Comparison of ENCODE assay signal across 24 cellular contexts in genomic region chr5:39650234-39650816, GRCh38.
A peak's percentile ranks its signal among the peaks of the same experiment; 100 is the strongest.
DNase-seq lines count a peak whose midpoint lies in the region; ATAC-seq, FAIRE-seq and TF ChIP-seq lines count a peak whose summit lies in the region.
"Had no signal": no experiment of that assay in that cellular context is flagged by ENCODE, and none has a peak within 500 bp of the region (broad histone marks: within the 10 kb centered on the region; RNA-seq: fewer than 3 reads in every experiment).

No MANE protein-coding gene starts in this region.

- no peaks in the 10 kb centered on the region for H3K9me3 ChIP-seq in astrocyte (ENCODE audit: insufficient read depth, low read depth, low read length)
- H3K9me3 ChIP-seq: esophagus squamous epithelium, mucosa of descending colon, thyroid gland had no signal

- intact Hi-C loops in CD14-positive monocyte (cut with micrococcal nuclease): no loop called here

- H3K27me3 Mint-ChIP-seq in activated T-cell treated with anti-CD3 and anti-CD28 coated beads, Interleukin-2, amount 50 U/mL, for 24 hours: peaks cover 27% of the 10 kb centered on the region
- H3K27me3 Mint-ChIP-seq in astrocyte (ENCODE audit: low read depth, unreplicated experiment) (no peaks in the 10 kb centered on the region), CD14-positive monocyte (ENCODE audit: low read depth in 3 of 3) (peaks cover 0 to 4% (median 2%) of the 10 kb centered on the region in 3 donors)
- H3K27me3 Mint-ChIP-seq: activated B cell treated with CpG ODN at 0.5 μM for 24 hours; stimulated activated memory B cell treated with anti-CD40 and anti-IgM and Interleukin-4, amounts not matched to agents 10 μg/mL and 1 μg/mL and 100 μg/mL, for 72 hours had no signal

- H3K4me3 Mint-ChIP-seq in activated T-cell treated with anti-CD3 and anti-CD28 coated beads, Interleukin-2, amount 50 U/mL, for 24 hours: no peak overlapping the region
- H3K4me3 Mint-ChIP-seq in astrocyte (ENCODE audit: unreplicated experiment): no peak overlapping the region
- no peak overlapping the region for H3K4me3 Mint-ChIP-seq in stimulated activated effector memory CD8-positive, alpha-beta T cell treated with anti-CD3 and anti-CD28 coated beads, Interleukin-12 subunit alpha, Interleukin-12 subunit beta, amount 100 ng/mL, for 72 hours
- no peak overlapping the region for H3K4me3 Mint-ChIP-seq in CD14-positive monocyte
- H3K4me3 Mint-ChIP-seq: activated B cell treated with CpG ODN at 0.5 μM for 24 hours; CD8-positive, alpha-beta T cell; central memory CD8-positive, alpha-beta T cell; stimulated activated memory B cell treated with anti-CD40 and anti-IgM and Interleukin-4, amounts not matched to agents 10 μg/mL and 1 μg/mL and 100 μg/mL, for 72 hours; T-helper 1 cell treated with Interleukin-12 subunit alpha and Interleukin-12 subunit beta and Interleukin-4 antibody, amounts not matched to agents 30 μg/mL and 1 μg/mL, for 36 hours had no signal

- no peak overlapping the region for H2AFZ ChIP-seq in astrocyte (ENCODE audit: low read depth, low read length)
- H2AFZ ChIP-seq: GM23248 had no signal

- H3K4me2 ChIP-seq in astrocyte (ENCODE audit: low read length): no peak overlapping the region

- no peaks in the 10 kb centered on the region for H3K36me3 Mint-ChIP-seq in activated T-cell treated with anti-CD3 and anti-CD28 coated beads, Interleukin-2, amount 50 U/mL, for 24 hours (ENCODE audit: low read depth)
- no peaks in the 10 kb centered on the region for H3K36me3 Mint-ChIP-seq in astrocyte (ENCODE audit: low read depth, unreplicated experiment)
- no peaks in the 10 kb centered on the region for H3K36me3 Mint-ChIP-seq in stimulated activated effector memory CD8-positive, alpha-beta T cell treated with anti-CD3 and anti-CD28 coated beads, Interleukin-12 subunit alpha, Interleukin-12 subunit beta, amount 100 ng/mL, for 72 hours
- H3K36me3 Mint-ChIP-seq in CD14-positive monocyte: no peaks in the 10 kb centered on the region
- H3K36me3 Mint-ChIP-seq: CD8-positive, alpha-beta T cell; stimulated activated memory B cell treated with anti-CD40 and anti-IgM and Interleukin-4, amounts not matched to agents 10 μg/mL and 1 μg/mL and 100 μg/mL, for 72 hours had no signal

- FAIRE-seq in astrocyte (lab: Jason Lieb, UNC): no peak
- FAIRE-seq: GM18507 had no signal

- no peaks in the 10 kb centered on the region for H3K27me3 ChIP-seq in astrocyte (ENCODE audit: insufficient read depth, low read length)
- H3K27me3 ChIP-seq: esophagus squamous epithelium, thyroid gland had no signal

- no peaks in the 10 kb centered on the region for H4K20me1 ChIP-seq in astrocyte (ENCODE audit: insufficient read depth, low read length)

- no peaks in the 10 kb centered on the region for H3K79me2 ChIP-seq in astrocyte (ENCODE audit: insufficient read depth, low read length)

- H3K4me3 ChIP-seq in astrocyte (ENCODE audit: insufficient read depth, low read depth, low read length) (no peak overlapping the region), fibroblast of villous mesenchyme (ENCODE audit: low read depth, low read length) (no peak overlapping the region)
- H3K4me3 ChIP-seq: esophagus squamous epithelium, GM23248, mucosa of descending colon, thyroid gland had no signal

- H3K9me3 Mint-ChIP-seq in activated T-cell treated with anti-CD3 and anti-CD28 coated beads, Interleukin-2, amount 50 U/mL, for 24 hours: peaks cover 2% of the 10 kb centered on the region
- H3K9me3 Mint-ChIP-seq in astrocyte (ENCODE audit: unreplicated experiment) (peaks cover 3% of the 10 kb centered on the region), CD14-positive monocyte (peaks cover 3 to 21% (median 8%) of the 10 kb centered on the region in 7 donors)
- no peaks in the 10 kb centered on the region for H3K9me3 Mint-ChIP-seq in stimulated activated effector memory CD8-positive, alpha-beta T cell treated with anti-CD3 and anti-CD28 coated beads, Interleukin-12 subunit alpha, Interleukin-12 subunit beta, amount 100 ng/mL, for 72 hours
- H3K9me3 Mint-ChIP-seq: activated B cell treated with CpG ODN at 0.5 μM for 24 hours; CD8-positive, alpha-beta T cell; central memory CD8-positive, alpha-beta T cell; stimulated activated memory B cell treated with anti-CD40 and anti-IgM and Interleukin-4, amounts not matched to agents 10 μg/mL and 1 μg/mL and 100 μg/mL, for 72 hours; T-helper 1 cell treated with Interleukin-12 subunit alpha and Interleukin-12 subunit beta and Interleukin-4 antibody, amounts not matched to agents 30 μg/mL and 1 μg/mL, for 36 hours had no signal

- ATAC-seq in stimulated activated effector memory CD8-positive, alpha-beta T cell treated with anti-CD3 and anti-CD28 coated beads, Interleukin-12 subunit alpha, Interleukin-12 subunit beta, amount 100 ng/mL, for 72 hours: peak; percentile 55
- ATAC-seq in GM18511 (IDR thresholded peaks at IDR 0.05; ENCODE audit: unreplicated experiment): no peak
- ATAC-seq: CD8-positive, alpha-beta T cell; mucosa of descending colon; stimulated activated memory B cell treated with anti-CD40 and anti-IgM and Interleukin-4, amounts not matched to agents 10 μg/mL and 1 μg/mL and 100 μg/mL, for 72 hours had no signal

- TF ChIP-seq CTCF in astrocyte (IDR thresholded peaks at IDR 0.05; ENCODE audit: insufficient read depth, low read depth, low read length) (no peak), fibroblast of villous mesenchyme (IDR thresholded peaks at IDR 0.05; ENCODE audit: insufficient read depth, low read depth, low read length) (no peak), CD14-positive monocyte (IDR thresholded peaks at IDR 0.05) (no peak)

- DNase-seq in activated T-cell treated with anti-CD3 and anti-CD28 coated beads, Interleukin-2, amount 50 U/mL, for 24 hours: no peak
- DNase-seq in activated T-cell treated with anti-CD3 and anti-CD28 coated beads for 4 hours: no peak
- DNase-seq in astrocyte (ENCODE audit: low read depth): peak; percentile 42
- peak; percentile 49 for DNase-seq in fibroblast of villous mesenchyme (ENCODE audit: low read depth)
- DNase-seq in stimulated activated effector memory CD8-positive, alpha-beta T cell treated with anti-CD3 and anti-CD28 coated beads, Interleukin-12 subunit alpha, Interleukin-12 subunit beta, amount 100 ng/mL, for 72 hours (ENCODE audit: low spot score in 2 of 2): no peak
- DNase-seq in CD14-positive monocyte (ENCODE audit: low spot score): no peak
- no peak for DNase-seq in activated CD4-positive, CD25-positive, alpha-beta regulatory T cell (lab: John Stamatoyannopoulos, UW)
- DNase-seq: activated B cell treated with CpG ODN at 0.5 μM for 24 hours; CD8-positive, alpha-beta T cell; effector CD4-positive, alpha-beta T cell; esophagus squamous epithelium; GM23248; MM.1S; mucosa of descending colon; NCI-H187; NCI-H446; SIG-M5; stimulated activated CD4-positive, alpha-beta T cell treated with anti-CD3 and anti-CD28 coated beads, Interleukin-15, amount 100 ng/mL, for 24 hours; thyroid gland had no signal

- no peak overlapping the region for H3K9ac ChIP-seq in astrocyte (ENCODE audit: low read length)
- H3K9ac ChIP-seq: GM23248 had no signal

- H3K27ac Mint-ChIP-seq in activated T-cell treated with anti-CD3 and anti-CD28 coated beads, Interleukin-2, amount 50 U/mL, for 24 hours: peak overlapping the region; percentile 15
- no peak overlapping the region for H3K27ac Mint-ChIP-seq in astrocyte (ENCODE audit: unreplicated experiment)
- no peak overlapping the region for H3K27ac Mint-ChIP-seq in stimulated activated effector memory CD8-positive, alpha-beta T cell treated with anti-CD3 and anti-CD28 coated beads, Interleukin-12 subunit alpha, Interleukin-12 subunit beta, amount 100 ng/mL, for 72 hours
- H3K27ac Mint-ChIP-seq in CD14-positive monocyte: no peak overlapping the region
- H3K27ac Mint-ChIP-seq: activated B cell treated with CpG ODN at 0.5 μM for 24 hours; CD8-positive, alpha-beta T cell; stimulated activated memory B cell treated with anti-CD40 and anti-IgM and Interleukin-4, amounts not matched to agents 10 μg/mL and 1 μg/mL and 100 μg/mL, for 72 hours; T-helper 1 cell treated with Interleukin-12 subunit alpha and Interleukin-12 subunit beta and Interleukin-4 antibody, amounts not matched to agents 30 μg/mL and 1 μg/mL, for 36 hours had no signal

- H3K4me1 ChIP-seq in astrocyte (ENCODE audit: insufficient read depth, low read length): peaks cover 6% of the 10 kb centered on the region
- H3K4me1 ChIP-seq: thyroid gland had no signal

- H3K27ac ChIP-seq in astrocyte (ENCODE audit: low read depth, low read length): no peak overlapping the region
- H3K27ac ChIP-seq: esophagus squamous epithelium, GM23248, thyroid gland had no signal

- no peaks in the 10 kb centered on the region for H3K36me3 ChIP-seq in astrocyte (ENCODE audit: insufficient read depth, low read length)
- H3K36me3 ChIP-seq: esophagus squamous epithelium, thyroid gland had no signal

- H3K4me1 Mint-ChIP-seq in activated T-cell treated with anti-CD3 and anti-CD28 coated beads, Interleukin-2, amount 50 U/mL, for 24 hours (ENCODE audit: low read depth): peaks cover 5% of the 10 kb centered on the region
- H3K4me1 Mint-ChIP-seq in astrocyte (ENCODE audit: low read depth, unreplicated experiment) (peaks cover 4% of the 10 kb centered on the region), CD14-positive monocyte (peaks cover 12% of the 10 kb centered on the region)
- H3K4me1 Mint-ChIP-seq in stimulated activated effector memory CD8-positive, alpha-beta T cell treated with anti-CD3 and anti-CD28 coated beads, Interleukin-12 subunit alpha, Interleukin-12 subunit beta, amount 100 ng/mL, for 72 hours: no peaks in the 10 kb centered on the region
- H3K4me1 Mint-ChIP-seq: activated B cell treated with CpG ODN at 0.5 μM for 24 hours; central memory CD8-positive, alpha-beta T cell; stimulated activated memory B cell treated with anti-CD40 and anti-IgM and Interleukin-4, amounts not matched to agents 10 μg/mL and 1 μg/mL and 100 μg/mL, for 72 hours had no signal

Comparison
In these comparisons a context has a peak if more than half of its experiments do, and no peak if none do; other contexts are left out.
1. DNase-seq: peak in astrocyte (single experiment) and fibroblast of villous mesenchyme (single experiment); none in activated T-cell treated with anti-CD3 and anti-CD28 coated beads, Interleukin-2, amount 50 U/mL, for 24 hours (single experiment), activated T-cell treated with anti-CD3 and anti-CD28 coated beads for 4 hours (single experiment), stimulated activated effector memory CD8-positive, alpha-beta T cell treated with anti-CD3 and anti-CD28 coated beads, Interleukin-12 subunit alpha, Interleukin-12 subunit beta, amount 100 ng/mL, for 72 hours (0 of 2), CD14-positive monocyte (single experiment) and activated CD4-positive, CD25-positive, alpha-beta regulatory T cell (0 of 4).